Comparison of ENCODE assay signal across 29 cellular contexts in the genomic region with DNA sequence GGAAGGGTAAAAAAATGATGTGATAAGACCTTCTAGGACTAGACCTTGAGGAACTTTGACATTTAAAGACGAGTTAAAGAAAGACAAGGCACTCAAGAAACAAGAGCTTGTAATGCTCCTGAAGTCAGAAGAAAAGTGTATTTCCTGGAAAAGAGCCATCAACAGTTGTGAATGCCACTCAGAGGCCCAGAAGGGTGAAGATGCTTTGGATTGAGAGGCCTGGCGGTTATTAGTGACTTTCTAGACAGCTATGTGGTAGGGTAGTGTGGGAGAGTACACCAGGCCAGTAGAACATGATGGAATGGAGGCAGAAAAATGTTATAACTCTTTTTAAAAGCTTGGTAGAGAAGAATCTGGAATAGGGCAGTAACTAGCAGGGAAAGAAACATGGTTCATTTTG. TPM values are rescaled to one million over a fixed set of nuclear protein-coding genes. Genes with fewer than 3 reads are reported as not detected.
"Had no signal": no experiment of that assay in that cellular context is flagged by ENCODE, and none has a peak within 500 bp of the region (broad histone marks: within the 10 kb centered on the region; RNA-seq: fewer than 3 reads in every experiment).

No MANE protein-coding gene starts in this region.

- H3K27me3 ChIP-seq: colonic mucosa, esophagus squamous epithelium, gastrocnemius medialis, left lung had no signal

- H3K27ac ChIP-seq: colonic mucosa, epithelial cell of prostate, esophagus squamous epithelium, gastrocnemius medialis, heart right ventricle, left lung, lower lobe of right lung had no signal

- H3K4me1 ChIP-seq: colonic mucosa, esophagus squamous epithelium, heart right ventricle, left lung, lower lobe of right lung had no signal

- ATAC-seq: effector memory CD8-positive, alpha-beta T cell; esophagus mucosa; gastrocnemius medialis; heart right ventricle; left cardiac atrium; left lung; left ventricle myocardium superior; lower lobe of right lung; naive thymus-derived CD8-positive, alpha-beta T cell had no signal

- H3K36me3 ChIP-seq: colonic mucosa, esophagus squamous epithelium, gastrocnemius medialis, heart right ventricle, left lung, lower lobe of right lung had no signal

- DNase-seq: colonic mucosa; cortex of kidney; effector CD8-positive, alpha-beta T cell; effector memory CD8-positive, alpha-beta T cell; endodermal cell; erythroblast; esophagus squamous epithelium; foreskin fibroblast; foreskin melanocyte; gastrocnemius medialis; glutamatergic neuron; head of caudate nucleus; heart right ventricle; hippocampal formation; left cardiac atrium; left lung; left ventricle myocardium superior; lower lobe of right lung; mesenchymal stem cell; midbrain; naive B cell; naive thymus-derived CD8-positive, alpha-beta T cell had no signal

- H3K9me3 ChIP-seq: colonic mucosa, esophagus squamous epithelium, gastrocnemius medialis, heart right ventricle, left lung, lower lobe of right lung had no signal

- H3K4me3 ChIP-seq: colonic mucosa, esophagus squamous epithelium, gastrocnemius medialis, heart right ventricle, left lung, lower lobe of right lung had no signal

RNA-seq across cellular contexts. Expression of a gene that starts 34.1 kb away (rescaled TPM):
- total RNA-seq: dermis microvascular lymphatic vessel endothelial cell; endodermal cell; esophagus mucosa; glomerular endothelial cell; kidney epithelial cell; left ventricle myocardium superior; lung microvascular endothelial cell; mononuclear cell; naive thymus-derived CD8-positive, alpha-beta T cell had no signal
- polyA plus RNA-seq: naive thymus-derived CD8-positive, alpha-beta T cell had no signal
